ENCODE assay signal across 1 cellular context in the genomic region with DNA sequence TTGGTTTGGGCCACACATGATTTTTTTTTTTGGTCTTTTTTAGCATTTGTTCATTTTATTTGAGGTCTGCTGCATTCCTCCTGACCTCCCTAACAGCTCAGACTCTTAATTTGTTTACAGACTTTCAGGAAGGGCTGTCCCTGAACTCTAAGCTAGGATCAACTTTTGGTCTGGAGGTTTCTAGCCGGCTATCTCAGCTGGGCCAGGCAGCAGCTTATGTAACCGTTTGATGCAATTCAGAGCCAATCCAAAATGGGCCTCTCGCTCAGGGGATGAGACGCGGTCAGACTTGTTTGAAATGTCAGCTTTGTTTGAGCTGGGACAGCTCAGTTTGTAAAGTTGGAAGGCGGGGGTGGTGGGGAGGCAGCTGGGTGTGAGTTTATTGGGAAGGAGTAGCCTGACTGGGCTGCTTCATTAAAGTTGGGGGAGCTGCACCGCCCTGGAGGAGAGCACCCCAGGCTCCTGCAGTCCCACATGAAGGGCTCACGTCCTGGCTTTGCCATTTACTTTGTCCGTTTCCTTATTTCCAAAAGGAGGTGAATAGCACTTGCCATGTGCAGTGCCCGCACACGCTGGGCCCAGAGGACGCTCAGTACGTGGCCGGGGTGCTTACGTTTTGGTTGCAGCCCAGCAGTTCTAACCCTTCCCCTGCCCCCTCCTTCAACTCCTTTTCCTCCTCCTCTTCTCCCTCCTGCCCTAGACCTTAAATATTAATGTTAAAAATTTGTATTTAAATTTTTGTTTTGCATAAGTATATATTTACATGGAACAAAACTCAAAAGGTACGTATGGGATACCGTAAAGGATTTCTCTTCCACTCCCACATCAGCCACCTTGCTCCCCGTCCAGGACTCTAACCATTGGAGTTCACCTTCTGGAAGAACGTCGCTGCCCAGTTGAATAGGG.
TF ChIP-seq lines count a peak whose summit lies in the region.

No MANE protein-coding gene starts in this region.

TF ChIP-seq in HepG2, 621 proteins besides CTCF, POLR2A, EP300 and RAD21 (continued from another document and continues in another):
- TF ChIP-seq, protein P1, sequence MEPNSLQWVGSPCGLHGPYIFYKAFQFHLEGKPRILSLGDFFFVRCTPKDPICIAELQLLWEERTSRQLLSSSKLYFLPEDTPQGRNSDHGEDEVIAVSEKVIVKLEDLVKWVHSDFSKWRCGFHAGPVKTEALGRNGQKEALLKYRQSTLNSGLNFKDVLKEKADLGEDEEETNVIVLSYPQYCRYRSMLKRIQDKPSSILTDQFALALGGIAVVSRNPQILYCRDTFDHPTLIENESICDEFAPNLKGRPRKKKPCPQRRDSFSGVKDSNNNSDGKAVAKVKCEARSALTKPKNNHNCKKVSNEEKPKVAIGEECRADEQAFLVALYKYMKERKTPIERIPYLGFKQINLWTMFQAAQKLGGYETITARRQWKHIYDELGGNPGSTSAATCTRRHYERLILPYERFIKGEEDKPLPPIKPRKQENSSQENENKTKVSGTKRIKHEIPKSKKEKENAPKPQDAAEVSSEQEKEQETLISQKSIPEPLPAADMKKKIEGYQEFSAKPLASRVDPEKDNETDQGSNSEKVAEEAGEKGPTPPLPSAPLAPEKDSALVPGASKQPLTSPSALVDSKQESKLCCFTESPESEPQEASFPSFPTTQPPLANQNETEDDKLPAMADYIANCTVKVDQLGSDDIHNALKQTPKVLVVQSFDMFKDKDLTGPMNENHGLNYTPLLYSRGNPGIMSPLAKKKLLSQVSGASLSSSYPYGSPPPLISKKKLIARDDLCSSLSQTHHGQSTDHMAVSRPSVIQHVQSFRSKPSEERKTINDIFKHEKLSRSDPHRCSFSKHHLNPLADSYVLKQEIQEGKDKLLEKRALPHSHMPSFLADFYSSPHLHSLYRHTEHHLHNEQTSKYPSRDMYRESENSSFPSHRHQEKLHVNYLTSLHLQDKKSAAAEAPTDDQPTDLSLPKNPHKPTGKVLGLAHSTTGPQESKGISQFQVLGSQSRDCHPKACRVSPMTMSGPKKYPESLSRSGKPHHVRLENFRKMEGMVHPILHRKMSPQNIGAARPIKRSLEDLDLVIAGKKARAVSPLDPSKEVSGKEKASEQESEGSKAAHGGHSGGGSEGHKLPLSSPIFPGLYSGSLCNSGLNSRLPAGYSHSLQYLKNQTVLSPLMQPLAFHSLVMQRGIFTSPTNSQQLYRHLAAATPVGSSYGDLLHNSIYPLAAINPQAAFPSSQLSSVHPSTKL (CRISPR knock-in tag; IDR thresholded peaks at IDR 0.05): peak; percentile 99
- TF ChIP-seq ZNF768 (CRISPR knock-in tag; IDR thresholded peaks at IDR 0.05): peak; percentile 27
- TF ChIP-seq RXRB (CRISPR knock-in tag; IDR thresholded peaks at IDR 0.05; ENCODE audit: borderline replicate concordance): peak; percentile 98
- peak; percentile 87 for TF ChIP-seq PPARG (CRISPR knock-in tag; conservative IDR thresholded peaks at IDR 0.05)
- TF ChIP-seq, protein P2, sequence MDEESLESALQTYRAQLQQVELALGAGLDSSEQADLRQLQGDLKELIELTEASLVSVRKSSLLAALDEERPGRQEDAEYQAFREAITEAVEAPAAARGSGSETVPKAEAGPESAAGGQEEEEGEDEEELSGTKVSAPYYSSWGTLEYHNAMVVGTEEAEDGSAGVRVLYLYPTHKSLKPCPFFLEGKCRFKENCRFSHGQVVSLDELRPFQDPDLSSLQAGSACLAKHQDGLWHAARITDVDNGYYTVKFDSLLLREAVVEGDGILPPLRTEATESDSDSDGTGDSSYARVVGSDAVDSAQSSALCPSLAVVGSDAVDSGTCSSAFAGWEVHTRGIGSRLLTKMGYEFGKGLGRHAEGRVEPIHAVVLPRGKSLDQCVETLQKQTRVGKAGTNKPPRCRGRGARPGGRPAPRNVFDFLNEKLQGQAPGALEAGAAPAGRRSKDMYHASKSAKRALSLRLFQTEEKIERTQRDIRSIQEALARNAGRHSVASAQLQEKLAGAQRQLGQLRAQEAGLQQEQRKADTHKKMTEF (CRISPR knock-in tag; IDR thresholded peaks at IDR 0.05): peak; percentile 99
- no peak for TF ChIP-seq ELF4 (CRISPR knock-in tag; IDR thresholded peaks at IDR 0.05; ENCODE audit: borderline replicate concordance)
- TF ChIP-seq ZFAT (CRISPR knock-in tag; conservative IDR thresholded peaks at IDR 0.05): no peak
- no peak for TF ChIP-seq ZNF678 (CRISPR knock-in tag; IDR thresholded peaks at IDR 0.05)
- no peak for TF ChIP-seq ZKSCAN1 (IDR thresholded peaks at IDR 0.05; ENCODE audit: low read length)
- TF ChIP-seq, protein P3, sequence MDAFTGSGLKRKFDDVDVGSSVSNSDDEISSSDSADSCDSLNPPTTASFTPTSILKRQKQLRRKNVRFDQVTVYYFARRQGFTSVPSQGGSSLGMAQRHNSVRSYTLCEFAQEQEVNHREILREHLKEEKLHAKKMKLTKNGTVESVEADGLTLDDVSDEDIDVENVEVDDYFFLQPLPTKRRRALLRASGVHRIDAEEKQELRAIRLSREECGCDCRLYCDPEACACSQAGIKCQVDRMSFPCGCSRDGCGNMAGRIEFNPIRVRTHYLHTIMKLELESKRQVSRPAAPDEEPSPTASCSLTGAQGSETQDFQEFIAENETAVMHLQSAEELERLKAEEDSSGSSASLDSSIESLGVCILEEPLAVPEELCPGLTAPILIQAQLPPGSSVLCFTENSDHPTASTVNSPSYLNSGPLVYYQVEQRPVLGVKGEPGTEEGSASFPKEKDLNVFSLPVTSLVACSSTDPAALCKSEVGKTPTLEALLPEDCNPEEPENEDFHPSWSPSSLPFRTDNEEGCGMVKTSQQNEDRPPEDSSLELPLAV (CRISPR knock-in tag; conservative IDR thresholded peaks at IDR 0.05; ENCODE audit: low read depth): no peak
- TF ChIP-seq SMARCC2 (IDR thresholded peaks at IDR 0.05): no peak
- peak; percentile 92 for TF ChIP-seq NR2C2 (CRISPR knock-in tag; IDR thresholded peaks at IDR 0.05; ENCODE audit: borderline replicate concordance)
- TF ChIP-seq, protein P4, sequence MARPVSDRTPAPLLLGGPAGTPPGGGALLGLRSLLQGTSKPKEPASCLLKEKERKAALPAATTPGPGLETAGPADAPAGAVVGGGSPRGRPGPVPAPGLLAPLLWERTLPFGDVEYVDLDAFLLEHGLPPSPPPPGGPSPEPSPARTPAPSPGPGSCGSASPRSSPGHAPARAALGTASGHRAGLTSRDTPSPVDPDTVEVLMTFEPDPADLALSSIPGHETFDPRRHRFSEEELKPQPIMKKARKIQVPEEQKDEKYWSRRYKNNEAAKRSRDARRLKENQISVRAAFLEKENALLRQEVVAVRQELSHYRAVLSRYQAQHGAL (CRISPR knock-in tag; IDR thresholded peaks at IDR 0.05; ENCODE audit: not compliant biosample characterization): peak; percentile 93
- TF ChIP-seq, protein P5, sequence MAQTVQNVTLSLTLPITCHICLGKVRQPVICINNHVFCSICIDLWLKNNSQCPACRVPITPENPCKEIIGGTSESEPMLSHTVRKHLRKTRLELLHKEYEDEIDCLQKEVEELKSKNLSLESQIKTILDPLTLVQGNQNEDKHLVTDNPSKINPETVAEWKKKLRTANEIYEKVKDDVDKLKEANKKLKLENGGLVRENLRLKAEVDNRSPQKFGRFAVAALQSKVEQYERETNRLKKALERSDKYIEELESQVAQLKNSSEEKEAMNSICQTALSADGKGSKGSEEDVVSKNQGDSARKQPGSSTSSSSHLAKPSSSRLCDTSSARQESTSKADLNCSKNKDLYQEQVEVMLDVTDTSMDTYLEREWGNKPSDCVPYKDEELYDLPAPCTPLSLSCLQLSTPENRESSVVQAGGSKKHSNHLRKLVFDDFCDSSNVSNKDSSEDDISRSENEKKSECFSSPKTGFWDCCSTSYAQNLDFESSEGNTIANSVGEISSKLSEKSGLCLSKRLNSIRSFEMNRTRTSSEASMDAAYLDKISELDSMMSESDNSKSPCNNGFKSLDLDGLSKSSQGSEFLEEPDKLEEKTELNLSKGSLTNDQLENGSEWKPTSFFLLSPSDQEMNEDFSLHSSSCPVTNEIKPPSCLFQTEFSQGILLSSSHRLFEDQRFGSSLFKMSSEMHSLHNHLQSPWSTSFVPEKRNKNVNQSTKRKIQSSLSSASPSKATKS (CRISPR knock-in tag; IDR thresholded peaks at IDR 0.05): peak; percentile 94
- peak; percentile 85 for TF ChIP-seq SIN3A (IDR thresholded peaks at IDR 0.05; ENCODE audit: borderline replicate concordance, low read depth, low read length)
- peak; percentile 98 for TF ChIP-seq ZNF792 (CRISPR knock-in tag; IDR thresholded peaks at IDR 0.05)
- no peak for TF ChIP-seq ZNF33A (CRISPR knock-in tag; IDR thresholded peaks at IDR 0.05; ENCODE audit: borderline replicate concordance)
- TF ChIP-seq, protein P6, sequence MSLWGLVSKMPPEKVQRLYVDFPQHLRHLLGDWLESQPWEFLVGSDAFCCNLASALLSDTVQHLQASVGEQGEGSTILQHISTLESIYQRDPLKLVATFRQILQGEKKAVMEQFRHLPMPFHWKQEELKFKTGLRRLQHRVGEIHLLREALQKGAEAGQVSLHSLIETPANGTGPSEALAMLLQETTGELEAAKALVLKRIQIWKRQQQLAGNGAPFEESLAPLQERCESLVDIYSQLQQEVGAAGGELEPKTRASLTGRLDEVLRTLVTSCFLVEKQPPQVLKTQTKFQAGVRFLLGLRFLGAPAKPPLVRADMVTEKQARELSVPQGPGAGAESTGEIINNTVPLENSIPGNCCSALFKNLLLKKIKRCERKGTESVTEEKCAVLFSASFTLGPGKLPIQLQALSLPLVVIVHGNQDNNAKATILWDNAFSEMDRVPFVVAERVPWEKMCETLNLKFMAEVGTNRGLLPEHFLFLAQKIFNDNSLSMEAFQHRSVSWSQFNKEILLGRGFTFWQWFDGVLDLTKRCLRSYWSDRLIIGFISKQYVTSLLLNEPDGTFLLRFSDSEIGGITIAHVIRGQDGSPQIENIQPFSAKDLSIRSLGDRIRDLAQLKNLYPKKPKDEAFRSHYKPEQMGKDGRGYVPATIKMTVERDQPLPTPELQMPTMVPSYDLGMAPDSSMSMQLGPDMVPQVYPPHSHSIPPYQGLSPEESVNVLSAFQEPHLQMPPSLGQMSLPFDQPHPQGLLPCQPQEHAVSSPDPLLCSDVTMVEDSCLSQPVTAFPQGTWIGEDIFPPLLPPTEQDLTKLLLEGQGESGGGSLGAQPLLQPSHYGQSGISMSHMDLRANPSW (CRISPR knock-in tag; IDR thresholded peaks at IDR 0.05; ENCODE audit: borderline replicate concordance): peak; percentile 95
- TF ChIP-seq, protein P7, sequence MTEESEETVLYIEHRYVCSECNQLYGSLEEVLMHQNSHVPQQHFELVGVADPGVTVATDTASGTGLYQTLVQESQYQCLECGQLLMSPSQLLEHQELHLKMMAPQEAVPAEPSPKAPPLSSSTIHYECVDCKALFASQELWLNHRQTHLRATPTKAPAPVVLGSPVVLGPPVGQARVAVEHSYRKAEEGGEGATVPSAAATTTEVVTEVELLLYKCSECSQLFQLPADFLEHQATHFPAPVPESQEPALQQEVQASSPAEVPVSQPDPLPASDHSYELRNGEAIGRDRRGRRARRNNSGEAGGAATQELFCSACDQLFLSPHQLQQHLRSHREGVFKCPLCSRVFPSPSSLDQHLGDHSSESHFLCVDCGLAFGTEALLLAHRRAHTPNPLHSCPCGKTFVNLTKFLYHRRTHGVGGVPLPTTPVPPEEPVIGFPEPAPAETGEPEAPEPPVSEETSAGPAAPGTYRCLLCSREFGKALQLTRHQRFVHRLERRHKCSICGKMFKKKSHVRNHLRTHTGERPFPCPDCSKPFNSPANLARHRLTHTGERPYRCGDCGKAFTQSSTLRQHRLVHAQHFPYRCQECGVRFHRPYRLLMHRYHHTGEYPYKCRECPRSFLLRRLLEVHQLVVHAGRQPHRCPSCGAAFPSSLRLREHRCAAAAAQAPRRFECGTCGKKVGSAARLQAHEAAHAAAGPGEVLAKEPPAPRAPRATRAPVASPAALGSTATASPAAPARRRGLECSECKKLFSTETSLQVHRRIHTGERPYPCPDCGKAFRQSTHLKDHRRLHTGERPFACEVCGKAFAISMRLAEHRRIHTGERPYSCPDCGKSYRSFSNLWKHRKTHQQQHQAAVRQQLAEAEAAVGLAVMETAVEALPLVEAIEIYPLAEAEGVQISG (CRISPR knock-in tag; IDR thresholded peaks at IDR 0.05): peak; percentile 91
- TF ChIP-seq, protein P8, sequence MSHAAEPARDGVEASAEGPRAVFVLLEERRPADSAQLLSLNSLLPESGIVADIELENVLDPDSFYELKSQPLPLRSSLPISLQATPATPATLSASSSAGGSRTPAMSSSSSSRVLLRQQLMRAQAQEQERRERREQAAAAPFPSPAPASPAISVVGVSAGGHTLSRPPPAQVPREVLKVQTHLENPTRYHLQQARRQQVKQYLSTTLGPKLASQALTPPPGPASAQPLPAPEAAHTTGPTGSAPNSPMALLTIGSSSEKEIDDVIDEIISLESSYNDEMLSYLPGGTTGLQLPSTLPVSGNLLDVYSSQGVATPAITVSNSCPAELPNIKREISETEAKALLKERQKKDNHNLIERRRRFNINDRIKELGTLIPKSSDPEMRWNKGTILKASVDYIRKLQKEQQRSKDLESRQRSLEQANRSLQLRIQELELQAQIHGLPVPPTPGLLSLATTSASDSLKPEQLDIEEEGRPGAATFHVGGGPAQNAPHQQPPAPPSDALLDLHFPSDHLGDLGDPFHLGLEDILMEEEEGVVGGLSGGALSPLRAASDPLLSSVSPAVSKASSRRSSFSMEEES (CRISPR knock-in tag; IDR thresholded peaks at IDR 0.05): peak; percentile 93
- TF ChIP-seq, protein P9, sequence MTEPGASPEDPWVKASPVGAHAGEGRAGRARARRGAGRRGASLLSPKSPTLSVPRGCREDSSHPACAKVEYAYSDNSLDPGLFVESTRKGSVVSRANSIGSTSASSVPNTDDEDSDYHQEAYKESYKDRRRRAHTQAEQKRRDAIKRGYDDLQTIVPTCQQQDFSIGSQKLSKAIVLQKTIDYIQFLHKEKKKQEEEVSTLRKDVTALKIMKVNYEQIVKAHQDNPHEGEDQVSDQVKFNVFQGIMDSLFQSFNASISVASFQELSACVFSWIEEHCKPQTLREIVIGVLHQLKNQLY (CRISPR knock-in tag; IDR thresholded peaks at IDR 0.05): peak; percentile 87
- TF ChIP-seq NCOA2 (CRISPR knock-in tag; IDR thresholded peaks at IDR 0.05): peak; percentile 96
- TF ChIP-seq SKI (IDR thresholded peaks at IDR 0.05; ENCODE audit: partially characterized antibody): peak; percentile 99
- TF ChIP-seq ZNF891 (CRISPR knock-in tag; IDR thresholded peaks at IDR 0.05): peak; percentile 14; the same call in 1 of the 2 replicates
- TF ChIP-seq, protein P10, sequence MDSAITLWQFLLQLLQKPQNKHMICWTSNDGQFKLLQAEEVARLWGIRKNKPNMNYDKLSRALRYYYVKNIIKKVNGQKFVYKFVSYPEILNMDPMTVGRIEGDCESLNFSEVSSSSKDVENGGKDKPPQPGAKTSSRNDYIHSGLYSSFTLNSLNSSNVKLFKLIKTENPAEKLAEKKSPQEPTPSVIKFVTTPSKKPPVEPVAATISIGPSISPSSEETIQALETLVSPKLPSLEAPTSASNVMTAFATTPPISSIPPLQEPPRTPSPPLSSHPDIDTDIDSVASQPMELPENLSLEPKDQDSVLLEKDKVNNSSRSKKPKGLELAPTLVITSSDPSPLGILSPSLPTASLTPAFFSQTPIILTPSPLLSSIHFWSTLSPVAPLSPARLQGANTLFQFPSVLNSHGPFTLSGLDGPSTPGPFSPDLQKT (CRISPR knock-in tag; IDR thresholded peaks at IDR 0.05; ENCODE audit: borderline replicate concordance): no peak
- TF ChIP-seq NFKB2 (CRISPR knock-in tag; IDR thresholded peaks at IDR 0.05; ENCODE audit: borderline replicate concordance): peak; percentile 17; the same call in 1 of the 2 replicates
